Comparison of ENCODE assay signal across 9 cellular contexts in the genomic region with DNA sequence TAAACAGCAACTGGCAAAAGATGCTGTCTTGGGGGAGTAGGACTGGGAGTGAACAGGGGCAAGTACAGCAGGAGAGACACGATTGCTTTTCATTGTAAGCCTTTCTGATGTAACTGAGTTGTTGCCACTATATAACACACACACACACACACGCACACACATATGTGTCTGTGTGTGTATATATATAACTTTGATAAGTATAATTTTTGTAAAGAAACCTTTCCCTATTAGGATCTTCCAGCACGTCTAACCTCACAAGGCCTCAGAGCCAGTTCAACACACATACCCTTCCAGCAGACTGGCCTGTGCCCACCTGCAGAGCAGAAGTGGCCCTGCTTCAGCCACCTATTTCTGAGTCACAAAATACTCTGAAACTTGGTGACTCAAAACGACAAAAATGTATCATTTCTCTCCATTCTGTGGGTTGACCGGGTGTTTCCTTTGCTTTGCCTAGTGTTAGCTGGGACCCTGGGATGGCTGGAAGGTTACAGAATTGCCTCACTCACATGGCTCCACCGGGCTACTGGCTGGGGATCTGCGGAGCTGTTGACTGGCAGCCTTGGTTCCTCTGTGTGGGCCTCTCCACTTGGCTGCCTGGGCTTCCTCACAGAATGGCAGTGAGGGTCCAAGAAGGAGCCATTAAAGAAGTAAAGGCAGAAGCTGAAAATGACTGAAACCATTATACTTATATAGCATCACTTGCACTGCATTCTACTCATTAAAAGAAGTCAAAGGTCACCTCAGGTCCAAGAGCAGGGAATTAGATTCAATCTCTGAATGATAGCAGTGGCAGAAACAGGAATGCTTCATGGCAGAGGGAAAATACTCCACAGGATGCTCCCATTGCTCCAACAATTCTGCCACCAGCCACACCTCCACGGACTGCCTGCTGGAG.
DNase-seq lines count a peak whose midpoint lies in the region; ATAC-seq and TF ChIP-seq lines count a peak whose summit lies in the region.
"Had no signal": no experiment of that assay in that cellular context is flagged by ENCODE, and none has a peak within 500 bp of the region (broad histone marks: within the 10 kb centered on the region; RNA-seq: fewer than 3 reads in every experiment).

No MANE protein-coding gene starts in this region.

- no peaks in the 10 kb centered on the region for H3K27me3 ChIP-seq in foreskin keratinocyte

- TF ChIP-seq CTCF in GM13976 (IDR thresholded peaks at IDR 0.05; ENCODE audit: borderline replicate concordance, control extremely low read depth, extremely low read depth, insufficient read depth, missing control alignments) (no peak), foreskin keratinocyte (conservative IDR thresholded peaks at IDR 0.05) (no peak), endothelial cell (IDR thresholded peaks at IDR 0.05; ENCODE audit: unreplicated experiment) (no peak), glutamatergic neuron (IDR thresholded peaks at IDR 0.05; ENCODE audit: partially characterized antibody, unreplicated experiment) (no peak)

- no peak overlapping the region for H3K4me3 Mint-ChIP-seq in endothelial cell (ENCODE audit: unreplicated experiment)
- no peak overlapping the region for H3K4me3 Mint-ChIP-seq in glutamatergic neuron (ENCODE audit: unreplicated experiment)

- H3K9me3 Mint-ChIP-seq in endothelial cell (ENCODE audit: unreplicated experiment) (no peaks in the 10 kb centered on the region), glutamatergic neuron (ENCODE audit: unreplicated experiment) (no peaks in the 10 kb centered on the region)

- no peaks in the 10 kb centered on the region for H3K4me1 ChIP-seq in foreskin keratinocyte

- in situ Hi-C loops in GM13976 (cut with MboI; ENCODE audit: low sequenced_read_pairs, unreplicated experiment) = no loop called here

- H3K4me1 Mint-ChIP-seq in endothelial cell (ENCODE audit: unreplicated experiment) (peaks cover 19% of the 10 kb centered on the region), glutamatergic neuron (ENCODE audit: low read depth, unreplicated experiment) (no peaks in the 10 kb centered on the region)

- H3K27ac Mint-ChIP-seq in endothelial cell (ENCODE audit: unreplicated experiment) (no peak overlapping the region), glutamatergic neuron (ENCODE audit: unreplicated experiment) (no peak overlapping the region)

- peak; percentile 84 for ATAC-seq in GM19438 (IDR thresholded peaks at IDR 0.05; ENCODE audit: low read depth, unreplicated experiment)
- ATAC-seq in HG03108 (IDR thresholded peaks at IDR 0.05; ENCODE audit: unreplicated experiment) = peak; percentile 95
- peak; percentile 20 for ATAC-seq in foreskin keratinocyte

- DNase-seq in GM13976 (ENCODE audit: low spot score) = peak; percentile 82
- no peak for DNase-seq in foreskin keratinocyte
- no peak for DNase-seq in endothelial cell (ENCODE audit: low spot score)
- DNase-seq in glutamatergic neuron = no peak
- no peak for DNase-seq in NCI-H146 treated with DMSO at 0.1 percent for 48 hours (lab: John Stamatoyannopoulos, UW; ENCODE audit: unreplicated experiment)
- no peak for DNase-seq in cerebellar cortex (ENCODE audit: low spot score)
- DNase-seq: SHP77 had no signal

- H3K36me3 Mint-ChIP-seq in endothelial cell (ENCODE audit: low read depth, unreplicated experiment) (no peaks in the 10 kb centered on the region), glutamatergic neuron (ENCODE audit: unreplicated experiment) (no peaks in the 10 kb centered on the region)

- no peak overlapping the region for H3K27ac ChIP-seq in foreskin keratinocyte

- no peaks in the 10 kb centered on the region for H3K27me3 Mint-ChIP-seq in endothelial cell (ENCODE audit: unreplicated experiment)
- peaks cover 2% of the 10 kb centered on the region for H3K27me3 Mint-ChIP-seq in glutamatergic neuron (ENCODE audit: unreplicated experiment)

Comparison
In these comparisons a context has a peak if more than half of its experiments do, and no peak if none do; other contexts are left out.
1. ATAC-seq: peak in every context shown above with its lines; median percentile 95 in HG03108; 84 in GM19438; 20 in foreskin keratinocyte.